Comparison of ENCODE assay signal across 25 cellular contexts in genomic region chr2:1310202-1310601, GRCh38.
DNase-seq lines count a peak whose midpoint lies in the region; ATAC-seq, FAIRE-seq and TF ChIP-seq lines count a peak whose summit lies in the region.
"Had no signal": no experiment of that assay in that cellular context is flagged by ENCODE, and none has a peak within 500 bp of the region (broad histone marks: within the 10 kb centered on the region; RNA-seq: fewer than 3 reads in every experiment).

No MANE protein-coding gene starts in this region.

- H3K4me3 Mint-ChIP-seq in neural progenitor cell, result no peak overlapping the region
- no peak overlapping the region for H3K4me3 Mint-ChIP-seq in osteocyte (ENCODE audit: unreplicated experiment)
- no peak overlapping the region for H3K4me3 Mint-ChIP-seq in effector memory CD8-positive, alpha-beta T cell
- H3K4me3 Mint-ChIP-seq: B cell; CD4-positive, alpha-beta T cell; CD8-positive, alpha-beta T cell had no signal

- H3K4me2 ChIP-seq in H1 (ENCODE audit: insufficient read depth in 1 of 2, low read depth in 2 of 2, low read length in 2 of 2) (no peak overlapping the region), neural progenitor cell (no peak overlapping the region)
- H3K4me2 ChIP-seq: BLaER1 treated with 17β-estradiol and CSF1 and Interleukin-3, amounts not matched to agents 10 nM and 100 nM had no signal

- no peaks in the 10 kb centered on the region for H3F3A ChIP-seq in neural progenitor cell (ENCODE audit: low read depth)

- peaks cover 0 to 5% of the 10 kb centered on the region in 2 experiments for H4K20me1 ChIP-seq in H1 (replicated peaks in 1 of 2; ENCODE audit: control insufficient read depth in 1 of 2, insufficient read depth in 2 of 2, low read length in 2 of 2)
- H4K20me1 ChIP-seq in neural progenitor cell (ENCODE audit: low read depth), result no peaks in the 10 kb centered on the region
- H4K20me1 ChIP-seq: BLaER1 treated with 17β-estradiol and CSF1 and Interleukin-3, amounts not matched to agents 10 nM and 100 nM had no signal

- H4K5ac ChIP-seq in H1 (ENCODE audit: insufficient read length, low read depth, low read length), result no peak overlapping the region

- ATAC-seq in HG02884 (IDR thresholded peaks at IDR 0.05; ENCODE audit: unreplicated experiment), result no peak
- ATAC-seq in HG03354 (IDR thresholded peaks at IDR 0.05; ENCODE audit: poor library complexity, severe bottlenecking, unreplicated experiment), result no peak
- no peak for ATAC-seq in HG03039 (IDR thresholded peaks at IDR 0.05; ENCODE audit: unreplicated experiment)
- no peak for ATAC-seq in effector memory CD8-positive, alpha-beta T cell (replicated peaks)
- ATAC-seq: CD8-positive, alpha-beta T cell had no signal

- H2BK12ac ChIP-seq in H1 (ENCODE audit: low read depth, low read length), result 0 out of 2 replicates have a peak overlapping the region, but pooled peaks have one; percentile 75

- H3K14ac ChIP-seq in H1 (ENCODE audit: insufficient read length), result no peak overlapping the region

- peak overlapping the region; percentile 8 for H3K27ac Mint-ChIP-seq in neural progenitor cell
- H3K27ac Mint-ChIP-seq in osteocyte (ENCODE audit: unreplicated experiment), result no peak overlapping the region
- H3K27ac Mint-ChIP-seq in effector memory CD8-positive, alpha-beta T cell, result no peak overlapping the region
- H3K27ac Mint-ChIP-seq: B cell; CD4-positive, alpha-beta T cell; CD8-positive, alpha-beta T cell had no signal

- H2BK120ac ChIP-seq in H1 (replicated peaks; ENCODE audit: low read depth, low read length), result no peak overlapping the region

- no peak overlapping the region for H3K18ac ChIP-seq in H1 (ENCODE audit: extremely low read depth, low read length)

- H3K27ac ChIP-seq in H1 (ENCODE audit: low read depth, low read length) (no peak overlapping the region), esophagus muscularis mucosa (replicated peaks in 1 of 4) (no peak overlapping the region), neural progenitor cell (no peak overlapping the region)
- H3K27ac ChIP-seq: BLaER1 treated with 17β-estradiol and CSF1 and Interleukin-3, amounts not matched to agents 10 nM and 100 nM; C4-2B had no signal

- H3K56ac ChIP-seq in H1 (replicated peaks; ENCODE audit: insufficient read length, low read depth, low read length), result no peak overlapping the region

- H3K9ac ChIP-seq in H1 (replicated peaks in 1 of 4; ENCODE audit: extremely low read depth in 1 of 4, low read depth in 3 of 4, low read length in 3 of 4) (no peak overlapping the region), neural progenitor cell (no peak overlapping the region)
- H3K9ac ChIP-seq: BLaER1 treated with 17β-estradiol and CSF1 and Interleukin-3, amounts not matched to agents 10 nM and 100 nM had no signal

- H3K79me2 ChIP-seq in H1 (ENCODE audit: control insufficient read depth in 1 of 2, insufficient read depth in 2 of 2, low read length in 2 of 2) (no peaks in the 10 kb centered on the region), neural progenitor cell (ENCODE audit: low read depth) (no peaks in the 10 kb centered on the region)

- H3K27me3 ChIP-seq in H1 (replicated peaks in 1 of 4; ENCODE audit: control insufficient read depth in 3 of 4, extremely low read depth in 1 of 4, insufficient read depth in 3 of 4, low read length in 3 of 4) (no peaks in the 10 kb centered on the region), esophagus muscularis mucosa (peaks cover 0 to 6% (median 0%) of the 10 kb centered on the region in 4 donors), neural progenitor cell (no peaks in the 10 kb centered on the region)
- H3K27me3 ChIP-seq: BLaER1 treated with 17β-estradiol and CSF1 and Interleukin-3, amounts not matched to agents 10 nM and 100 nM had no signal

- H3K9me3 ChIP-seq in H1 (ENCODE audit: insufficient read depth in 2 of 2, low read depth in 1 of 2, low read length in 1 of 2) (no peaks in the 10 kb centered on the region), esophagus muscularis mucosa (no peaks in the 10 kb centered on the region), neural progenitor cell (ENCODE audit: low read depth) (no peaks in the 10 kb centered on the region)
- H3K9me3 ChIP-seq: Caco-2 had no signal

- H3K9me3 Mint-ChIP-seq in neural progenitor cell (no peaks in the 10 kb centered on the region), osteocyte (ENCODE audit: unreplicated experiment) (no peaks in the 10 kb centered on the region)
- H3K9me3 Mint-ChIP-seq in effector memory CD8-positive, alpha-beta T cell, result peaks cover 0 to 5% of the 10 kb centered on the region in 2 donors
- H3K9me3 Mint-ChIP-seq: CD8-positive, alpha-beta T cell had no signal

- TF ChIP-seq POLR2A in H1 (IDR thresholded peaks at IDR 0.05; ENCODE audit: control extremely low read depth in 1 of 2, low read depth in 2 of 2, low read length in 2 of 2) (no peak), esophagus muscularis mucosa (IDR thresholded peaks at IDR 0.05; ENCODE audit: low read depth) (no peak)

- no peak overlapping the region for H2BK20ac ChIP-seq in H1 (ENCODE audit: low read length)

- H3K4me1 Mint-ChIP-seq in neural progenitor cell, result peaks cover 20% of the 10 kb centered on the region
- no peaks in the 10 kb centered on the region for H3K4me1 Mint-ChIP-seq in osteocyte (ENCODE audit: unreplicated experiment)
- no peaks in the 10 kb centered on the region for H3K4me1 Mint-ChIP-seq in effector memory CD8-positive, alpha-beta T cell (ENCODE audit: low read depth in 2 of 2)

- H3K23me2 ChIP-seq in H1 (ENCODE audit: low read depth, low read length), result peaks cover 3% of the 10 kb centered on the region; the same call in 1 of the 2 replicates

- H3K4me3 ChIP-seq in H1 (ENCODE audit: extremely low read depth in 1 of 4, insufficient read depth in 2 of 4, low read depth in 3 of 4, low read length in 4 of 4), result no peak overlapping the region
- H3K4me3 ChIP-seq in esophagus muscularis mucosa, result no peak overlapping the region
- no peak overlapping the region for H3K4me3 ChIP-seq in neural progenitor cell
- H3K4me3 ChIP-seq: BLaER1 treated with 17β-estradiol and CSF1 and Interleukin-3, amounts not matched to agents 10 nM and 100 nM had no signal

- H3K4ac ChIP-seq in H1 (replicated peaks; ENCODE audit: insufficient read length, low read depth, low read length), result no peak overlapping the region

- no peak for FAIRE-seq in H1 (lab: Jason Lieb, UNC)
- FAIRE-seq: A204.1, D721Med, G401.6, GM12891, GM19239 had no signal

- H2AFZ ChIP-seq in H1 (ENCODE audit: low read length) (no peak overlapping the region), neural progenitor cell (replicated peaks) (no peak overlapping the region)

- no peak overlapping the region for H2BK15ac ChIP-seq in H1 (ENCODE audit: low read length)

- H3K4me1 ChIP-seq in H1 (replicated peaks in 1 of 4; ENCODE audit: control insufficient read depth in 3 of 4, insufficient read depth in 4 of 4, low read length in 3 of 4) (peaks cover 0 to 5% (median 2%) of the 10 kb centered on the region in 4 experiments; a peak in 4 of 7 replicates), esophagus muscularis mucosa (no peaks in the 10 kb centered on the region), neural progenitor cell (peaks cover 11% of the 10 kb centered on the region)
- H3K4me1 ChIP-seq: Caco-2 had no signal

- POLR2A ChIA-PET in H1 (lab: Charles Lee; ENCODE audit: partially characterized antibody), result interaction anchor here (1.1 kb wide), 1 partner anchor 11 kb away, joined by 3 read pairs; no protein-coding TSS in a partner anchor

- H3K36me3 ChIP-seq in H1 (ENCODE audit: control insufficient read depth in 2 of 4, insufficient read depth in 4 of 4, low read length in 3 of 4) (no peaks in the 10 kb centered on the region), esophagus muscularis mucosa (no peaks in the 10 kb centered on the region), neural progenitor cell (no peaks in the 10 kb centered on the region)
- H3K36me3 ChIP-seq: BLaER1 treated with 17β-estradiol and CSF1 and Interleukin-3, amounts not matched to agents 10 nM and 100 nM had no signal

- no peak for TF ChIP-seq RAD21 in H1 (IDR thresholded peaks at IDR 0.05 in 1 of 2, conservative IDR thresholded peaks at IDR 0.05 in 1 of 2; ENCODE audit: low read depth in 2 of 2, low read length in 2 of 2)

- H4K8ac ChIP-seq in H1 (ENCODE audit: extremely low read depth, insufficient read depth, low read length), result no peak overlapping the region

- TF ChIP-seq EP300 in H1 (IDR thresholded peaks at IDR 0.05; ENCODE audit: borderline replicate concordance in 1 of 2, low read depth in 2 of 2, low read length in 2 of 2), result no peak
- no peak for TF ChIP-seq EP300 in esophagus muscularis mucosa (IDR thresholded peaks at IDR 0.05)

- TF ChIP-seq CTCF in H1 (IDR thresholded peaks at IDR 0.05; ENCODE audit: control extremely low read depth in 1 of 3, insufficient read depth in 1 of 3, low read depth in 1 of 3, low read length in 3 of 3), result no peak
- TF ChIP-seq CTCF in esophagus muscularis mucosa (IDR thresholded peaks at IDR 0.05), result no peak
- no peak for TF ChIP-seq CTCF in neural progenitor cell (IDR thresholded peaks at IDR 0.05)
- TF ChIP-seq CTCF in osteocyte (IDR thresholded peaks at IDR 0.05), result no peak

- no peaks in the 10 kb centered on the region for H3K79me1 ChIP-seq in H1 (ENCODE audit: low read depth, low read length)

- no peak for DNase-seq in H1 (ENCODE audit: low read depth in 1 of 2, low spot score in 2 of 2)
- DNase-seq in esophagus muscularis mucosa (ENCODE audit: extremely low spot score), result peak; percentile 72
- DNase-seq in neural progenitor cell (ENCODE audit: low spot score), result no peak
- peak; percentile 66 for DNase-seq in osteocyte (ENCODE audit: extremely low spot score, unreplicated experiment)
- no peak for DNase-seq in effector memory CD8-positive, alpha-beta T cell
- DNase-seq: 8988T; ACHN; AML-193; Caco-2; Calu3; CD4-positive, alpha-beta T cell; CD8-positive, alpha-beta T cell; DMS79 treated with DMSO at 0.1 percent for 48 hours; GF-D8 had no signal

- 85% methylated on average over 7 of the region's 7 CpGs; no CpG with 5 or more reads in 1 of the 2 experiments for WGBS in H1 (ENCODE audit: extremely low coverage in 1 of 2, insufficient coverage in 1 of 2, insufficient read length in 1 of 2, insufficient replicate concordance in 2 of 2, low coverage in 1 of 2, low lambda C conversion rate in 2 of 2, missing lambda C conversion rate in 1 of 2), 2 experiments
- whole genome bisulfite sequencing in esophagus muscularis mucosa, result 97% methylated on average over 7 of the region's 7 CpGs

- intact Hi-C loops in esophagus muscularis mucosa (cut with DNase I), result no loop called here

- no peak overlapping the region for H4K91ac ChIP-seq in H1 (replicated peaks; ENCODE audit: insufficient read length, low read length)

- no peaks in the 10 kb centered on the region for H3K36me3 Mint-ChIP-seq in neural progenitor cell
- no peaks in the 10 kb centered on the region for H3K36me3 Mint-ChIP-seq in osteocyte (ENCODE audit: unreplicated experiment)
- peaks cover 3% of the 10 kb centered on the region for H3K36me3 Mint-ChIP-seq in effector memory CD8-positive, alpha-beta T cell (ENCODE audit: insufficient read depth)

- 0 out of 2 replicates have a peak overlapping the region, but pooled peaks have one; percentile 66 for H2BK5ac ChIP-seq in H1 (ENCODE audit: low read depth, low read length)

- CTCF ChIA-PET in H1 (lab: Charles Lee; ENCODE audit: partially characterized antibody), result interaction anchor here (0.8 kb wide), 1 partner anchor 64 kb away, joined by 3 read pairs; no protein-coding TSS in a partner anchor

- H2AK5ac ChIP-seq in H1 (ENCODE audit: low read depth, low read length), result peak overlapping the region; percentile 33; the same call in 1 of the 2 replicates

- peaks cover 12% of the 10 kb centered on the region for H3K27me3 Mint-ChIP-seq in neural progenitor cell (ENCODE audit: insufficient read depth, low read depth)
- H3K27me3 Mint-ChIP-seq in osteocyte (ENCODE audit: unreplicated experiment), result no peaks in the 10 kb centered on the region
- H3K27me3 Mint-ChIP-seq in effector memory CD8-positive, alpha-beta T cell, result peaks cover 7 to 8% of the 10 kb centered on the region in 2 donors
- H3K27me3 Mint-ChIP-seq: B cell; CD4-positive, alpha-beta T cell had no signal

- H3K23ac ChIP-seq in H1 (ENCODE audit: insufficient read length), result no peak overlapping the region

Comparison
In these comparisons a context has a peak if more than half of its experiments do, and no peak if none do; other contexts are left out.
1. DNase-seq: peak in esophagus muscularis mucosa (single experiment) and osteocyte (single experiment); none in H1 (0 of 2), neural progenitor cell (single experiment) and effector memory CD8-positive, alpha-beta T cell (0 of 3).